Comparison of ENCODE assay signal across 1 cellular context in the genomic region with DNA sequence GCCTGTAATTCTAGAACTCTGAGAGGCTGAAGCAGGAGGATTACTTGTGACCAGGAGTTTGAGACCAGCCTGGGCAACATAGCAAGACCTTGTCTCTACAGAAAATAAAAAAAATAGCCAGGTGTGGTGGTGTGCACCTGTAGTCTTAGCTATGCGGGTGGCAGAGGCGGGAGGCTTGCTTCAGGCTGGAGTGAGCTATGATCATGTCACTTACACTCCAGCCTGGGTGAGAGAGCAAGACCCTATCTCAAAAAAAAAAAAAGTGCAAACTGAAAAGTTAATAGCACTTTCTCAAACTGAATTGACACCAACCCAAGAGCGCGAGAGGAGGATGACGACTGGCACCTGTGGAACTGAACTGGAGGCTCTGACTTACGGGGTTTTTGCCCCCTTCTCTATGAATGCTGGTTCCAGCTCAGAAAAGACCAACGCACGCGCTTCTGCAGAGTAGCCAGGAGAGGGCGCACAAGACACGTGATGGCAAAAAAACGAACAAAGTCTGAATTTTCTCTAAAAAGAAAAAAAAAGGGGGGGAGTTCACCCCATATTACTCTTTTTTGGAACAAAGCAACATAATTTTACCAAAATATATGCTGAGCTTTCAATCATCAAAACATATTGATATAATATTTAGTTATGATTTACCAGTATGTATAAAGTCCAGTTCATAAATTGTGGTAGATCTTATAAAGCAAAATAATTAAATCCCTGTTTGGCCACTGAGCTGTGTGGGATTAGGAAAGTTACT.
A peak's percentile ranks its signal among the peaks of the same experiment; 100 is the strongest.
TF ChIP-seq lines count a peak whose summit lies in the region.

No MANE protein-coding gene starts in this region.

TF ChIP-seq in K562, 482 proteins besides CTCF, POLR2A, EP300 and RAD21 (continued from another document):
- TF ChIP-seq, protein P1, sequence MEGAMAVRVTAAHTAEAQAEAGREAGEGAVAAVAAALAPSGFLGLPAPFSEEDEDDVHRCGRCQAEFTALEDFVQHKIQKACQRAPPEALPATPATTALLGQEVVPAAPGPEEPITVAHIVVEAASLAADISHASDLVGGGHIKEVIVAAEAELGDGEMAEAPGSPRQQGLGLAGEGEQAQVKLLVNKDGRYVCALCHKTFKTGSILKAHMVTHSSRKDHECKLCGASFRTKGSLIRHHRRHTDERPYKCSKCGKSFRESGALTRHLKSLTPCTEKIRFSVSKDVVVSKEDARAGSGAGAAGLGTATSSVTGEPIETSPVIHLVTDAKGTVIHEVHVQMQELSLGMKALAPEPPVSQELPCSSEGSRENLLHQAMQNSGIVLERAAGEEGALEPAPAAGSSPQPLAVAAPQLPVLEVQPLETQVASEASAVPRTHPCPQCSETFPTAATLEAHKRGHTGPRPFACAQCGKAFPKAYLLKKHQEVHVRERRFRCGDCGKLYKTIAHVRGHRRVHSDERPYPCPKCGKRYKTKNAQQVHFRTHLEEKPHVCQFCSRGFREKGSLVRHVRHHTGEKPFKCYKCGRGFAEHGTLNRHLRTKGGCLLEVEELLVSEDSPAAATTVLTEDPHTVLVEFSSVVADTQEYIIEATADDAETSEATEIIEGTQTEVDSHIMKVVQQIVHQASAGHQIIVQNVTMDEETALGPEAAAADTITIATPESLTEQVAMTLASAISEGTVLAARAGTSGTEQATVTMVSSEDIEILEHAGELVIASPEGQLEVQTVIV (CRISPR knock-in tag; IDR thresholded peaks at IDR 0.05; ENCODE audit: borderline replicate concordance): no peak
- no peak for TF ChIP-seq ZNF644 (tag; IDR thresholded peaks at IDR 0.05; ENCODE audit: low read depth)
- no peak for TF ChIP-seq NUFIP1 (IDR thresholded peaks at IDR 0.05; ENCODE audit: partially characterized antibody)
- TF ChIP-seq, protein P2, sequence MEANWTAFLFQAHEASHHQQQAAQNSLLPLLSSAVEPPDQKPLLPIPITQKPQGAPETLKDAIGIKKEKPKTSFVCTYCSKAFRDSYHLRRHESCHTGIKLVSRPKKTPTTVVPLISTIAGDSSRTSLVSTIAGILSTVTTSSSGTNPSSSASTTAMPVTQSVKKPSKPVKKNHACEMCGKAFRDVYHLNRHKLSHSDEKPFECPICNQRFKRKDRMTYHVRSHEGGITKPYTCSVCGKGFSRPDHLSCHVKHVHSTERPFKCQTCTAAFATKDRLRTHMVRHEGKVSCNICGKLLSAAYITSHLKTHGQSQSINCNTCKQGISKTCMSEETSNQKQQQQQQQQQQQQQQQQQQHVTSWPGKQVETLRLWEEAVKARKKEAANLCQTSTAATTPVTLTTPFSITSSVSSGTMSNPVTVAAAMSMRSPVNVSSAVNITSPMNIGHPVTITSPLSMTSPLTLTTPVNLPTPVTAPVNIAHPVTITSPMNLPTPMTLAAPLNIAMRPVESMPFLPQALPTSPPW (CRISPR knock-in tag; IDR thresholded peaks at IDR 0.05): peak; percentile 62
- TF ChIP-seq SMC3 (conservative IDR thresholded peaks at IDR 0.05; ENCODE audit: insufficient read depth, low read depth, low read length): peak; percentile 74
- peak; percentile 68 for TF ChIP-seq ZNF316 (IDR thresholded peaks at IDR 0.05)
- peak; percentile 20; the same call in 1 of the 2 replicates for TF ChIP-seq TOE1 (IDR thresholded peaks at IDR 0.05; ENCODE audit: borderline replicate concordance)
- TF ChIP-seq TOE1 (CRISPR knock-in tag; IDR thresholded peaks at IDR 0.05; ENCODE audit: borderline replicate concordance, low read depth): no peak
- TF ChIP-seq, protein P3, sequence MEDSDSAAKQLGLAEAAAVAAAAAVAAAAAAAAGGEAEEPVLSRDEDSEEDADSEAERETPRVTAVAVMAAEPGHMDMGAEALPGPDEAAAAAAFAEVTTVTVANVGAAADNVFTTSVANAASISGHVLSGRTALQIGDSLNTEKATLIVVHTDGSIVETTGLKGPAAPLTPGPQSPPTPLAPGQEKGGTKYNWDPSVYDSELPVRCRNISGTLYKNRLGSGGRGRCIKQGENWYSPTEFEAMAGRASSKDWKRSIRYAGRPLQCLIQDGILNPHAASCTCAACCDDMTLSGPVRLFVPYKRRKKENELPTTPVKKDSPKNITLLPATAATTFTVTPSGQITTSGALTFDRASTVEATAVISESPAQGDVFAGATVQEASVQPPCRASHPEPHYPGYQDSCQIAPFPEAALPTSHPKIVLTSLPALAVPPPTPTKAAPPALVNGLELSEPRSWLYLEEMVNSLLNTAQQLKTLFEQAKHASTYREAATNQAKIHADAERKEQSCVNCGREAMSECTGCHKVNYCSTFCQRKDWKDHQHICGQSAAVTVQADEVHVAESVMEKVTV (CRISPR knock-in tag; IDR thresholded peaks at IDR 0.05): peak; percentile 64
- 0 out of 2 replicates have a peak, but pooled peaks have one; percentile 13 for TF ChIP-seq CC2D1A (IDR thresholded peaks at IDR 0.05)
- TF ChIP-seq, protein P4, sequence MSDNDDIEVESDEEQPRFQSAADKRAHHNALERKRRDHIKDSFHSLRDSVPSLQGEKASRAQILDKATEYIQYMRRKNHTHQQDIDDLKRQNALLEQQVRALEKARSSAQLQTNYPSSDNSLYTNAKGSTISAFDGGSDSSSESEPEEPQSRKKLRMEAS (CRISPR knock-in tag; IDR thresholded peaks at IDR 0.05): no peak
- TF ChIP-seq ZNF384 (IDR thresholded peaks at IDR 0.05; ENCODE audit: low read depth, low read length): peak; percentile 46; the same call in 1 of the 2 replicates
- TF ChIP-seq TAL1 (IDR thresholded peaks at IDR 0.05): no peak
- TF ChIP-seq STAG1 (CRISPR knock-in tag; IDR thresholded peaks at IDR 0.05; ENCODE audit: borderline replicate concordance): peak; percentile 68; the same call in 1 of the 2 replicates
- TF ChIP-seq TAF1 (IDR thresholded peaks at IDR 0.05; ENCODE audit: control insufficient read depth, extremely low read depth, insufficient read depth, low read length, severe bottlenecking): no peak
- TF ChIP-seq, protein P5, sequence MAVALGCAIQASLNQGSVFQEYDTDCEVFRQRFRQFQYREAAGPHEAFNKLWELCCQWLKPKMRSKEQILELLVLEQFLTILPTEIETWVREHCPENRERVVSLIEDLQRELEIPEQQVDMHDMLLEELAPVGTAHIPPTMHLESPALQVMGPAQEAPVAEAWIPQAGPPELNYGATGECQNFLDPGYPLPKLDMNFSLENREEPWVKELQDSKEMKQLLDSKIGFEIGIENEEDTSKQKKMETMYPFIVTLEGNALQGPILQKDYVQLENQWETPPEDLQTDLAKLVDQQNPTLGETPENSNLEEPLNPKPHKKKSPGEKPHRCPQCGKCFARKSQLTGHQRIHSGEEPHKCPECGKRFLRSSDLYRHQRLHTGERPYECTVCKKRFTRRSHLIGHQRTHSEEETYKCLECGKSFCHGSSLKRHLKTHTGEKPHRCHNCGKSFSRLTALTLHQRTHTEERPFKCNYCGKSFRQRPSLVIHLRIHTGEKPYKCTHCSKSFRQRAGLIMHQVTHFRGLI (CRISPR knock-in tag; IDR thresholded peaks at IDR 0.05): no peak
- TF ChIP-seq, protein P6, sequence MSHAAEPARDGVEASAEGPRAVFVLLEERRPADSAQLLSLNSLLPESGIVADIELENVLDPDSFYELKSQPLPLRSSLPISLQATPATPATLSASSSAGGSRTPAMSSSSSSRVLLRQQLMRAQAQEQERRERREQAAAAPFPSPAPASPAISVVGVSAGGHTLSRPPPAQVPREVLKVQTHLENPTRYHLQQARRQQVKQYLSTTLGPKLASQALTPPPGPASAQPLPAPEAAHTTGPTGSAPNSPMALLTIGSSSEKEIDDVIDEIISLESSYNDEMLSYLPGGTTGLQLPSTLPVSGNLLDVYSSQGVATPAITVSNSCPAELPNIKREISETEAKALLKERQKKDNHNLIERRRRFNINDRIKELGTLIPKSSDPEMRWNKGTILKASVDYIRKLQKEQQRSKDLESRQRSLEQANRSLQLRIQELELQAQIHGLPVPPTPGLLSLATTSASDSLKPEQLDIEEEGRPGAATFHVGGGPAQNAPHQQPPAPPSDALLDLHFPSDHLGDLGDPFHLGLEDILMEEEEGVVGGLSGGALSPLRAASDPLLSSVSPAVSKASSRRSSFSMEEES (CRISPR knock-in tag; IDR thresholded peaks at IDR 0.05): 0 out of 2 replicates have a peak, but pooled peaks have one; percentile 2
- no peak for TF ChIP-seq ETV6 (IDR thresholded peaks at IDR 0.05; ENCODE audit: borderline replicate concordance in 1 of 2, low read depth in 2 of 2, low read length in 1 of 2)
- TF ChIP-seq ETV6 (CRISPR knock-in tag; IDR thresholded peaks at IDR 0.05; ENCODE audit: borderline replicate concordance): no peak
TF ChIP-seq in K562: peak in this region for 10.
